ENCODE assay signal across 14 cellular contexts in the genomic region with DNA sequence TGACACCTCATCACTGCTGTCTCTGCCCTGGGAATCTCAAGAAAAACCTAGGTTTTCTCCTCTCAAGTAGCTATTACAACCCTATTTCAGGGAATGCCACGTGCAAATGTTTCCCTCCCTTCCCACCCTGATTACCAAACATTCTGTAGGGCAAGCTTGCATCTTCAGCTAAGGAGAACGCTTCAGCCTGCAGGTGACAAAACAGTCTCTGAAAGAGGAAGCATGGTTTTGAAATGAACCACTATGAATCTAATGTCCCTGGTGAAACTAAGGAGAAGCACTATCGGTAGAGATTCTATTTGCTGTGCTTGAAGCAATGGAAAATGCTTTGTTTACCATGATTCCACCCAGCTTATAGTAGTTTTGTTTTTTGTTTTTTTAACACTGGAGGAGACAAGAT.
A peak's percentile ranks its signal among the peaks of the same experiment; 100 is the strongest.
DNase-seq lines count a peak whose midpoint lies in the region; ATAC-seq and TF ChIP-seq lines count a peak whose summit lies in the region.
"Had no signal": no experiment of that assay in that cellular context is flagged by ENCODE, and none has a peak within 500 bp of the region (broad histone marks: within the 10 kb centered on the region; RNA-seq: fewer than 3 reads in every experiment).

No MANE protein-coding gene starts in this region.

- CTCF ChIA-PET in CD4-positive, alpha-beta T cell (lab: Charles Lee) = no interaction called here

- TF ChIP-seq CTCF in CD4-positive, alpha-beta T cell (IDR thresholded peaks at IDR 0.05) = no peak
- TF ChIP-seq CTCF in GM23338 (conservative IDR thresholded peaks at IDR 0.05; ENCODE audit: low read depth in 2 of 2) = no peak
- no peak for TF ChIP-seq CTCF in OCI-LY3 (IDR thresholded peaks at IDR 0.05; ENCODE audit: low read depth, low read length)
- no peak for TF ChIP-seq CTCF in nephron (IDR thresholded peaks at IDR 0.05; ENCODE audit: unreplicated experiment in 3 of 3)
- TF ChIP-seq CTCF in hepatocyte (IDR thresholded peaks at IDR 0.05; ENCODE audit: poor library complexity) = no peak

- DNase-seq in CD4-positive, alpha-beta T cell = no peak
- DNase-seq in GM23338 (ENCODE audit: low spot score) (no peak), C1 segment of cervical spinal cord (lab: John Stamatoyannopoulos, UW) (no peak), COLO829 (ENCODE audit: low spot score) (no peak), OCI-M2 (lab: John Stamatoyannopoulos, UW; ENCODE audit: unreplicated experiment) (no peak), hepatocyte (ENCODE audit: low spot score) (no peak)
- DNase-seq: brain microvascular endothelial cell, dorsolateral prefrontal cortex, MG63, SK-N-SH had no signal

- H3K4me3 ChIP-seq in GM23338 (no peak overlapping the region), OCI-LY3 (ENCODE audit: low read length) (peak overlapping the region; percentile 29), hepatocyte (no peak overlapping the region)
- H3K4me3 ChIP-seq: dorsolateral prefrontal cortex, MG63 had no signal

- H3K4me2 ChIP-seq in GM23338 (no peak overlapping the region), OCI-LY3 (ENCODE audit: low read length) (peak overlapping the region; percentile 50), hepatocyte (no peak overlapping the region)
- H3K4me2 ChIP-seq: SK-N-SH had no signal

- no peak for ATAC-seq in CD4-positive, alpha-beta T cell (ENCODE audit: poor library complexity)
- no peak for ATAC-seq in GM23338
- ATAC-seq: left lobe of liver had no signal

- no peaks in the 10 kb centered on the region for H3K9me3 Mint-ChIP-seq in CD4-positive, alpha-beta T cell
- H3K9me3 Mint-ChIP-seq in GM23338 = no peaks in the 10 kb centered on the region
- no peaks in the 10 kb centered on the region for H3K9me3 Mint-ChIP-seq in nephron
- H3K9me3 Mint-ChIP-seq: neural crest cell had no signal

- intact Hi-C loops in CD4-positive, alpha-beta T cell (cut with DNase I, micrococcal nuclease) = no loop called here

- H3K79me2 ChIP-seq in GM23338 (replicated peaks; ENCODE audit: insufficient read depth) = no peaks in the 10 kb centered on the region
- H3K79me2 ChIP-seq in OCI-LY3 (ENCODE audit: low read length) = no peaks in the 10 kb centered on the region
- H3K79me2 ChIP-seq in hepatocyte = no peaks in the 10 kb centered on the region

- peaks cover 9% of the 10 kb centered on the region for H3K4me1 Mint-ChIP-seq in CD4-positive, alpha-beta T cell (ENCODE audit: low read depth)
- H3K4me1 Mint-ChIP-seq in GM23338 = peaks cover 3% of the 10 kb centered on the region; the same call in 1 of the 3 replicates
- H3K4me1 Mint-ChIP-seq in nephron = peaks cover 38% of the 10 kb centered on the region
- H3K4me1 Mint-ChIP-seq: neural crest cell had no signal

- 81% methylated on average over 3 of the region's 3 CpGs for WGBS in hepatocyte (ENCODE audit: low lambda C conversion rate, missing lambda C conversion rate)

- H3K27me3 ChIP-seq in CD4-positive, alpha-beta T cell (ENCODE audit: control insufficient read depth, insufficient read depth, low read length) = no peaks in the 10 kb centered on the region
- H3K27me3 ChIP-seq in GM23338 (ENCODE audit: insufficient read depth) (no peaks in the 10 kb centered on the region), OCI-LY3 (ENCODE audit: low read depth, low read length) (no peaks in the 10 kb centered on the region), hepatocyte (no peaks in the 10 kb centered on the region)
- H3K27me3 ChIP-seq: brain microvascular endothelial cell, dorsolateral prefrontal cortex, MG63 had no signal

- peak overlapping the region; percentile 34; the same call in 1 of the 2 replicates for H2AFZ ChIP-seq in GM23338
- H2AFZ ChIP-seq in OCI-LY3 (ENCODE audit: low read depth, low read length) = no peak overlapping the region
- H2AFZ ChIP-seq in hepatocyte = no peak overlapping the region

- H3K9me3 ChIP-seq in CD4-positive, alpha-beta T cell (ENCODE audit: control insufficient read depth, low read length) = no peaks in the 10 kb centered on the region
- no peaks in the 10 kb centered on the region for H3K9me3 ChIP-seq in OCI-LY3 (ENCODE audit: insufficient read depth, low read length)
- H3K9me3 ChIP-seq in hepatocyte (ENCODE audit: low read depth) = no peaks in the 10 kb centered on the region
- H3K9me3 ChIP-seq: MG63, SK-N-SH had no signal

- H3K4me1 ChIP-seq in GM23338 (ENCODE audit: insufficient read depth) = no peaks in the 10 kb centered on the region
- peaks cover 35% of the 10 kb centered on the region for H3K4me1 ChIP-seq in OCI-LY3 (ENCODE audit: low read length)
- peaks cover 4% of the 10 kb centered on the region for H3K4me1 ChIP-seq in hepatocyte (ENCODE audit: insufficient read depth)

- peak overlapping the region; percentile 45 for H3K27ac Mint-ChIP-seq in CD4-positive, alpha-beta T cell
- H3K27ac Mint-ChIP-seq in GM23338 (no peak overlapping the region), nephron (peak overlapping the region; percentile 90 to 94 (median 93))

- no peaks in the 10 kb centered on the region for H3K9me2 ChIP-seq in GM23338 (ENCODE audit: insufficient read depth)
- H3K9me2 ChIP-seq in hepatocyte (replicated peaks; ENCODE audit: insufficient read depth) = no peaks in the 10 kb centered on the region
- H3K9me2 ChIP-seq: SK-N-SH had no signal

- no peaks in the 10 kb centered on the region for H3F3A ChIP-seq in GM23338 (replicated peaks; ENCODE audit: low read depth)

- no peak overlapping the region for H3K4me3 Mint-ChIP-seq in CD4-positive, alpha-beta T cell
- H3K4me3 Mint-ChIP-seq in GM23338 (no peak overlapping the region), nephron (no peak overlapping the region)
- H3K4me3 Mint-ChIP-seq: neural crest cell had no signal

- no peak overlapping the region for H3K9ac ChIP-seq in OCI-LY3 (ENCODE audit: low read length)
- H3K9ac ChIP-seq: SK-N-SH had no signal

- H3K27me3 Mint-ChIP-seq in CD4-positive, alpha-beta T cell = no peaks in the 10 kb centered on the region
- peaks cover 5% of the 10 kb centered on the region for H3K27me3 Mint-ChIP-seq in GM23338 (ENCODE audit: insufficient read depth, low read depth, poor library complexity)
- H3K27me3 Mint-ChIP-seq in nephron (ENCODE audit: low read depth) = peaks cover 3% of the 10 kb centered on the region

- peaks cover 49% of the 10 kb centered on the region for H3K36me3 Mint-ChIP-seq in CD4-positive, alpha-beta T cell (ENCODE audit: low read depth)
- H3K36me3 Mint-ChIP-seq in GM23338 (ENCODE audit: low read depth) (no peaks in the 10 kb centered on the region), nephron (ENCODE audit: low read depth) (no peaks in the 10 kb centered on the region)

- no peaks in the 10 kb centered on the region for H3K36me3 ChIP-seq in GM23338 (ENCODE audit: insufficient read depth)
- H3K36me3 ChIP-seq in OCI-LY3 (replicated peaks; ENCODE audit: low read depth, low read length) = no peaks in the 10 kb centered on the region
- H3K36me3 ChIP-seq in hepatocyte (replicated peaks; ENCODE audit: insufficient read depth, low read depth) = no peaks in the 10 kb centered on the region
- H3K36me3 ChIP-seq: brain microvascular endothelial cell, MG63 had no signal

- POLR2A ChIA-PET in CD4-positive, alpha-beta T cell (lab: Charles Lee) = interaction anchor here (1.2 kb wide), 1 partner anchor 65 kb away, joined by 3 read pairs; the partner anchor contains the start of gene USF3

- no peak overlapping the region for H3K27ac ChIP-seq in CD4-positive, alpha-beta T cell (ENCODE audit: low read depth, low read length)
- H3K27ac ChIP-seq in GM23338 (ENCODE audit: low read depth) = no peak overlapping the region
- H3K27ac ChIP-seq in OCI-LY3 (ENCODE audit: low read length) = no peak overlapping the region
- H3K27ac ChIP-seq in hepatocyte = no peak overlapping the region
- H3K27ac ChIP-seq: brain microvascular endothelial cell had no signal

- H4K20me1 ChIP-seq in GM23338 (replicated peaks; ENCODE audit: insufficient read depth) = no peaks in the 10 kb centered on the region
- no peaks in the 10 kb centered on the region for H4K20me1 ChIP-seq in OCI-LY3 (ENCODE audit: insufficient read depth, low read length)
- no peaks in the 10 kb centered on the region for H4K20me1 ChIP-seq in hepatocyte (ENCODE audit: insufficient read depth, poor library complexity, severe bottlenecking)

TF ChIP-seq in GM23338, 12 proteins besides CTCF, POLR2A, EP300 and RAD21:
- TF ChIP-seq EZH2phosphoT487 (IDR thresholded peaks at IDR 0.05; ENCODE audit: unreplicated experiment) (no peak), JUNB (IDR thresholded peaks at IDR 0.05; ENCODE audit: unreplicated experiment) (no peak), ETS1 (IDR thresholded peaks at IDR 0.05) (no peak), POLR2AphosphoS5 (IDR thresholded peaks at IDR 0.05; ENCODE audit: low read depth) (no peak)
